ENCODE assay signal across 8 cellular contexts in genomic region chr18:66159451-66159850, GRCh38.
"Had no signal": no experiment of that assay in that cellular context is flagged by ENCODE, and none has a peak within 500 bp of the region (broad histone marks: within the 10 kb centered on the region; RNA-seq: fewer than 3 reads in every experiment).

No MANE protein-coding gene starts in this region.

- FAIRE-seq: HepG2, HTR-8/SVneo, K562 had no signal

- H3K27ac ChIP-seq: HL-60, KMS-11 had no signal

- DNase-seq: IMR-90, KBM-7, KG1 had no signal

- H3K4me3 ChIP-seq: K562 had no signal

- ATAC-seq: HepG2, K562 had no signal
